In the genomic region with DNA sequence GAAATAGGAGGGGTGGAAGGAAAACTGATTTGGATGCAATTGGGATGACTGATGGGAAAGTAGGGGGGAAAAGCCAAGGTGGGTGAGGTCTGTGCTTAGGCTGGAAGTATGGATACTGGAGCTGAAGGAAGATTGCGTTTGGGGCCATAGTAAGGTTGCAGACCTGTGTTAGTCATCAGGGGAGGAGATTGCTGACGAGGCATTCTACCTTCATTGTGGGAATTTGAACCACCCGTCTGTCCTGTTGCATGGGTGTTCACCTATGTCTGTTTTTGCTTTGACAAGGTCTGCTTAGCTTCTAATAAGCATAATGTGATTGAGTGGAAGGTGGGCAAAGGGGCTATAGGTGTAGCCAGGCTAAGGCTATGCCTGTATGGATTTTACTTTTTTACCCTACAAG, we compare ENCODE assay signal across 26 cellular contexts.
DNase-seq lines count a peak whose midpoint lies in the region; ATAC-seq, FAIRE-seq and TF ChIP-seq lines count a peak whose summit lies in the region.
"Had no signal": no experiment of that assay in that cellular context is flagged by ENCODE, and none has a peak within 500 bp of the region (broad histone marks: within the 10 kb centered on the region; RNA-seq: fewer than 3 reads in every experiment).

No MANE protein-coding gene starts in this region.

- no peak for FAIRE-seq in K562 (lab: Jason Lieb, UNC)
- FAIRE-seq: A204.1, GM12891, GM18507 had no signal

- H2AFZ ChIP-seq in K562 (ENCODE audit: low read depth, low read length), result no peak overlapping the region
- H2AFZ ChIP-seq: GM23338 had no signal

- H3K4me1 ChIP-seq in breast epithelium, result no peaks in the 10 kb centered on the region
- H3K4me1 ChIP-seq in K562 (replicated peaks in 1 of 2; ENCODE audit: control insufficient read depth in 2 of 2, insufficient read depth in 2 of 2, low read length in 2 of 2), result no peaks in the 10 kb centered on the region
- H3K4me1 ChIP-seq: BE2C had no signal

- H3K9me1 ChIP-seq in K562 (ENCODE audit: control insufficient read depth, insufficient read depth, low read length), result no peaks in the 10 kb centered on the region

- ATAC-seq in K562 (no peak), esophagus mucosa (peak; percentile 59), HG02571 (IDR thresholded peaks at IDR 0.05; ENCODE audit: unreplicated experiment) (no peak)
- ATAC-seq: GM23338, HCT116 had no signal

- no peak for TF ChIP-seq CTCF in MCF 10A (IDR thresholded peaks at IDR 0.05; ENCODE audit: unreplicated experiment)
- TF ChIP-seq CTCF in breast epithelium (IDR thresholded peaks at IDR 0.05), result no peak
- TF ChIP-seq CTCF in K562 (IDR thresholded peaks at IDR 0.05 in 2 of 3, conservative IDR thresholded peaks at IDR 0.05 in 1 of 3; ENCODE audit: insufficient read depth in 2 of 3, low read depth in 1 of 3, low read length in 3 of 3), result no peak
- no peak for TF ChIP-seq CTCF in nephron (IDR thresholded peaks at IDR 0.05; ENCODE audit: unreplicated experiment in 3 of 3)

- no peak overlapping the region for H3K4me3 ChIP-seq in breast epithelium
- no peak overlapping the region for H3K4me3 ChIP-seq in K562
- H3K4me3 ChIP-seq: BLaER1 treated with 17β-estradiol and CSF1 and Interleukin-3, amounts not matched to agents 10 nM and 100 nM; GM23338 had no signal

- TF ChIP-seq EP300 in K562 (IDR thresholded peaks at IDR 0.05; ENCODE audit: low read length), result no peak

- no peaks in the 10 kb centered on the region for H3K79me2 ChIP-seq in K562 (ENCODE audit: control insufficient read depth, insufficient read depth, low read length)

- peaks cover 7% of the 10 kb centered on the region for H3K9me3 Mint-ChIP-seq in MCF 10A (ENCODE audit: unreplicated experiment)
- H3K9me3 Mint-ChIP-seq in nephron, result peaks cover 7% of the 10 kb centered on the region

- POLR2A ChIA-PET in MCF 10A (lab: Yijun Ruan, JAX), result no interaction called here
- POLR2A ChIA-PET in K562 (lab: Yijun Ruan, JAX), result no interaction called here

- WGBS in K562 (ENCODE audit: insufficient coverage, low coverage, missing lambda C conversion rate), result 0% methylated on average over 3 of the region's 3 CpGs

- H3K36me3 Mint-ChIP-seq in MCF 10A (ENCODE audit: insufficient read depth, unreplicated experiment), result no peaks in the 10 kb centered on the region
- H3K36me3 Mint-ChIP-seq in nephron (ENCODE audit: low read depth), result no peaks in the 10 kb centered on the region
- H3K36me3 Mint-ChIP-seq: CD14-positive monocyte had no signal

- intact Hi-C loops in MCF 10A (cut with micrococcal nuclease), result no loop called here
- intact Hi-C loops in breast epithelium (cut with DNase I; ENCODE audit: low total_unique reads), result no loop called here
- intact Hi-C loops in K562 (cut with micrococcal nuclease), result no loop called here

- H3K27me3 Mint-ChIP-seq in MCF 10A (ENCODE audit: insufficient read depth, unreplicated experiment), result no peaks in the 10 kb centered on the region
- H3K27me3 Mint-ChIP-seq in nephron (ENCODE audit: low read depth), result peaks cover 4% of the 10 kb centered on the region

- TF ChIP-seq POLR2A in breast epithelium (IDR thresholded peaks at IDR 0.05), result no peak
- no peak for TF ChIP-seq POLR2A in K562 (conservative IDR thresholded peaks at IDR 0.05)

- DNase-seq in MCF 10A (ENCODE audit: unreplicated experiment) (peak; percentile 3), breast epithelium (ENCODE audit: low spot score in 2 of 2) (no peak), K562 (ENCODE audit: extremely low read depth in 1 of 4, low spot score in 3 of 4) (no peak), NCI-H1694 (lab: John Stamatoyannopoulos, UW) (no peak), NCI-H128 (lab: John Stamatoyannopoulos, UW; ENCODE audit: unreplicated experiment) (no peak)
- DNase-seq: ACHN; AML-193; BE2C; Calu3; CD4-positive, alpha-beta T cell; CD8-positive, alpha-beta memory T cell; DMS53; DMS79 treated with DMSO at 0.1 percent for 48 hours; GF-D8; H9 had no signal

- no peak overlapping the region for H3K27ac ChIP-seq in breast epithelium
- H3K27ac ChIP-seq in K562 (ENCODE audit: extremely low read depth, low read depth, low read length), result no peak overlapping the region
- H3K27ac ChIP-seq: 22Rv1; BLaER1 treated with 17β-estradiol and CSF1 and Interleukin-3, amounts not matched to agents 10 nM and 100 nM had no signal

- BruUV-seq in MCF 10A (replicated peaks; lab: Mats Ljungman, UMichigan) (no TSS peak), K562 (replicated peaks; lab: Mats Ljungman, UMichigan) (no TSS peak)

- peaks cover 4% of the 10 kb centered on the region for H3K4me1 Mint-ChIP-seq in MCF 10A (ENCODE audit: insufficient read depth, unreplicated experiment)
- H3K4me1 Mint-ChIP-seq in nephron, result peaks cover 54% of the 10 kb centered on the region
- H3K4me1 Mint-ChIP-seq: CD8-positive, alpha-beta memory T cell had no signal

- H3K27ac Mint-ChIP-seq in MCF 10A (ENCODE audit: low read depth, unreplicated experiment) (no peak overlapping the region), nephron (peak overlapping the region; percentile 66 to 94 (median 90))
- H3K27ac Mint-ChIP-seq: CD14-positive monocyte; CD4-positive, alpha-beta T cell; CD8-positive, alpha-beta memory T cell; GM23338; H9 had no signal

- H3K4me2 ChIP-seq in K562 (ENCODE audit: insufficient read depth, low read length), result no peak overlapping the region
- H3K4me2 ChIP-seq: GM23338 had no signal

- H3K4me3 Mint-ChIP-seq in MCF 10A (ENCODE audit: unreplicated experiment), result no peak overlapping the region
- peak overlapping the region in 1 of 3 experiments; percentile 7 for H3K4me3 Mint-ChIP-seq in nephron
- H3K4me3 Mint-ChIP-seq: CD14-positive monocyte; CD4-positive, alpha-beta T cell; CD8-positive, alpha-beta memory T cell; GM23338; H9 had no signal

- H4K20me1 ChIP-seq in K562 (replicated peaks; ENCODE audit: control insufficient read depth, insufficient read depth, low read length), result no peaks in the 10 kb centered on the region
- H4K20me1 ChIP-seq: BLaER1 treated with 17β-estradiol and CSF1 and Interleukin-3, amounts not matched to agents 10 nM and 100 nM had no signal

- CTCF ChIA-PET in MCF 10A (lab: Yijun Ruan, JAX) (no interaction called here), K562 (lab: Yijun Ruan, JAX; ENCODE audit: low intra/inter-chr PET ratio) (no interaction called here)

- in situ Hi-C loops in K562 (cut with MboI), result no loop called here

- TF ChIP-seq RAD21 in K562 (CRISPR knock-in tag; conservative IDR thresholded peaks at IDR 0.05 in 1 of 2, IDR thresholded peaks at IDR 0.05 in 1 of 2), result no peak

- H3K36me3 ChIP-seq in breast epithelium, result no peaks in the 10 kb centered on the region
- no peaks in the 10 kb centered on the region for H3K36me3 ChIP-seq in K562 (ENCODE audit: control insufficient read depth, insufficient read depth, low read length)
- H3K36me3 ChIP-seq: BE2C; BLaER1 treated with 17β-estradiol and CSF1 and Interleukin-3, amounts not matched to agents 10 nM and 100 nM had no signal

- H3K27me3 ChIP-seq in breast epithelium (no peaks in the 10 kb centered on the region), K562 (ENCODE audit: control insufficient read depth in 2 of 2, insufficient read depth in 2 of 2, low read length in 2 of 2) (no peaks in the 10 kb centered on the region)
- H3K27me3 ChIP-seq: BE2C; BLaER1 treated with 17β-estradiol and CSF1 and Interleukin-3, amounts not matched to agents 10 nM and 100 nM had no signal

- H3K9me3 ChIP-seq in breast epithelium (no peaks in the 10 kb centered on the region), K562 (replicated peaks; ENCODE audit: control insufficient read depth, insufficient read depth, low read depth, low read length) (no peaks in the 10 kb centered on the region; the same call in 1 of the 2 replicates)
- H3K9me3 ChIP-seq: BE2C had no signal

- no peak overlapping the region for H3K9ac ChIP-seq in K562 (ENCODE audit: insufficient read depth in 1 of 2, low read depth in 2 of 2, low read length in 2 of 2)
- H3K9ac ChIP-seq: BLaER1 treated with 17β-estradiol and CSF1 and Interleukin-3, amounts not matched to agents 10 nM and 100 nM had no signal

TF ChIP-seq in K562, 482 proteins besides CTCF, POLR2A, EP300 and RAD21:
- TF ChIP-seq ZNF316 (IDR thresholded peaks at IDR 0.05), result peak; percentile 31; the same call in 1 of the 2 replicates
- TF ChIP-seq C11orf30 (IDR thresholded peaks at IDR 0.05; ENCODE audit: low read depth), result 0 out of 2 replicates have a peak, but pooled peaks have one; percentile 7
- TF ChIP-seq MED1 (CRISPR knock-in tag; IDR thresholded peaks at IDR 0.05; ENCODE audit: borderline replicate concordance), result no peak
TF ChIP-seq in K562: peak in this region for 2.
